8 cellular contexts compared by ENCODE assay signal in the genomic region with DNA sequence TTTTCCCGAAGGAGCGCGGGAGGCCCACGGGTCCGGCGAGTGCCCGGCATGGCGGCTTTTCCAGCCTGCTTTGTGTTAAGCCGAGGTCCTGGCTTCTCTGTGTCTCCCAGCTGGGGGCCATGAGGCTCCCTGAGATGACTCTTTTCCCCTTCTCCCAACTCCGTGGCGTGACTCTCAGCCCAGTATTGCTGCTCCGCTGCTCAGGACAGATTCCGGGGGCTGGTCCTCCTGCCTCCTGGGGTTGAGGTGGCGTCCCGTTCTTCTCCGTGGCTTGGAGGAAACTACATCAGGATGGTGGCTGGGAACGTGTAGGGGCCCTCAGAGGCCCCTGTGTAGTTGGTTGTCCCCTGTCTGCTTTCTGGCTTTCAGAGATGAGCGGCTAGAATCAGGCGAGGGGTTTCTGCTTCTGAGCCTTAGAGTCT. TPM values are rescaled to one million over a fixed set of nuclear protein-coding genes. Genes with fewer than 3 reads are reported as not detected.
DNase-seq lines count a peak whose midpoint lies in the region; ATAC-seq and TF ChIP-seq lines count a peak whose summit lies in the region.

No MANE protein-coding gene starts in this region.

- H3K36me3 ChIP-seq in brain microvascular endothelial cell (replicated peaks) (peaks cover 39% of the 10 kb centered on the region), mesenchymal stem cell (ENCODE audit: control insufficient read depth in 1 of 2, insufficient read depth in 2 of 2, low read depth in 1 of 2, low read length in 2 of 2) (peaks cover 65 to 79% of the 10 kb centered on the region in 2 experiments), uterus (no peaks in the 10 kb centered on the region)

- ATAC-seq in GM19467 (IDR thresholded peaks at IDR 0.05; ENCODE audit: unreplicated experiment): no peak

- H2BK5ac ChIP-seq in mesenchymal stem cell (ENCODE audit: low read depth, low read length, poor library complexity, severe bottlenecking): no peak overlapping the region

- in situ Hi-C loops in brain microvascular endothelial cell (cut with HindIII; ENCODE audit: low pct_ligation_motif_present, low sequenced_read_pairs): no loop called here

- peaks cover 54% of the 10 kb centered on the region for H3K79me1 ChIP-seq in mesenchymal stem cell (replicated peaks; ENCODE audit: low read length, poor library complexity, severe bottlenecking)

- H3K4me1 ChIP-seq in mesenchymal stem cell (ENCODE audit: control insufficient read depth, insufficient read depth, low read depth, low read length) (peaks cover 37% of the 10 kb centered on the region), uterus (peaks cover 0 to 28% of the 10 kb centered on the region in 2 donors)

- H3K27ac ChIP-seq in brain microvascular endothelial cell: no peak overlapping the region
- H3K27ac ChIP-seq in mesenchymal stem cell (ENCODE audit: low read length, poor library complexity, severe bottlenecking): no peak overlapping the region
- H3K27ac ChIP-seq in uterus: peak overlapping the region in 1 of 2 donors; percentile 60

- H3K9ac ChIP-seq in mesenchymal stem cell (ENCODE audit: low read length): peak overlapping the region; percentile 85

- H2AFZ ChIP-seq in mesenchymal stem cell (ENCODE audit: low read depth, low read length): no peak overlapping the region

- H2BK12ac ChIP-seq in mesenchymal stem cell (ENCODE audit: low read length in 2 of 2): no peak overlapping the region

- TF ChIP-seq POLR2A in uterus (IDR thresholded peaks at IDR 0.05): no peak

- H4K8ac ChIP-seq in mesenchymal stem cell (ENCODE audit: low read length): no peak overlapping the region

- H3K14ac ChIP-seq in mesenchymal stem cell (ENCODE audit: low read length in 2 of 2): no peak overlapping the region

- H3K18ac ChIP-seq in mesenchymal stem cell (ENCODE audit: low read depth in 1 of 2, low read length in 2 of 2): no peak overlapping the region

- intact Hi-C loops in uterus (cut with DNase I; ENCODE audit: low total_unique reads): no loop called here

- WGBS in mesenchymal stem cell: 34% methylated on average over 19 of the region's 19 CpGs

- no peak overlapping the region for H3K4ac ChIP-seq in mesenchymal stem cell (ENCODE audit: low read depth in 1 of 2, low read length in 2 of 2)

- no peak overlapping the region for H2BK120ac ChIP-seq in mesenchymal stem cell (ENCODE audit: low read depth, low read length)

- H4K91ac ChIP-seq in mesenchymal stem cell (ENCODE audit: low read length): no peak overlapping the region

- H3K23ac ChIP-seq in mesenchymal stem cell (ENCODE audit: low read length in 2 of 2): peak overlapping the region in 1 of 2 experiments; percentile 60

- peak overlapping the region; percentile 88 for H3K4me2 ChIP-seq in mesenchymal stem cell (ENCODE audit: low read length, poor library complexity, severe bottlenecking)

- TF ChIP-seq CTCF in brain microvascular endothelial cell (IDR thresholded peaks at IDR 0.05; ENCODE audit: low read depth, low read length, missing control alignments): no peak
- TF ChIP-seq CTCF in uterus (IDR thresholded peaks at IDR 0.05): no peak

- H2BK15ac ChIP-seq in mesenchymal stem cell (ENCODE audit: low read depth, poor library complexity, severe bottlenecking): no peak overlapping the region

- H3K4me3 ChIP-seq in brain microvascular endothelial cell (ENCODE audit: low read depth, low read length) (peak overlapping the region; percentile 77), mesenchymal stem cell (ENCODE audit: insufficient read depth in 1 of 2, low read depth in 1 of 2, low read length in 2 of 2) (peak overlapping the region; percentile 85 to 89), uterus (peak overlapping the region; percentile 48 to 98)

- H3K27me3 ChIP-seq in brain microvascular endothelial cell (replicated peaks) (no peaks in the 10 kb centered on the region), mesenchymal stem cell (ENCODE audit: control insufficient read depth in 1 of 2, insufficient read depth in 1 of 2, low read length in 2 of 2) (no peaks in the 10 kb centered on the region), uterus (no peaks in the 10 kb centered on the region)

- no peak overlapping the region for H2AK5ac ChIP-seq in mesenchymal stem cell (ENCODE audit: low read length, severe bottlenecking)

- H3K9me3 ChIP-seq in mesenchymal stem cell (ENCODE audit: control insufficient read depth, low read length) (no peaks in the 10 kb centered on the region), uterus (no peaks in the 10 kb centered on the region)

- peak; percentile 2 for DNase-seq in stimulated activated CD4-positive, alpha-beta T cell treated with anti-CD3 and anti-CD28 coated beads, Interleukin-15, amount 100 ng/mL, for 24 hours
- no peak for DNase-seq in stimulated activated CD4-positive, alpha-beta T cell treated with anti-CD3 and anti-CD28 coated beads, Interleukin-1b, Interleukin-23, amount 100 ng/mL, for 48 hours
- DNase-seq in brain microvascular endothelial cell: no peak
- no peak for DNase-seq in mesenchymal stem cell
- no peak for DNase-seq in uterus
- no peak for DNase-seq in NCI-H1694 (lab: John Stamatoyannopoulos, UW)
- DNase-seq in NOMO-1 (lab: John Stamatoyannopoulos, UW; ENCODE audit: unreplicated experiment in 2 of 2): no peak

RNA-seq across cellular contexts. Expression of gene GPS1, which starts 1.0 kb away (rescaled TPM):
- 63.6 TPM for polyA plus RNA-seq in mesenchymal stem cell (2013, experiment 1 of 2)
- 62.1 TPM for polyA plus RNA-seq in mesenchymal stem cell (2013, experiment 2 of 2)
- total RNA-seq in uterus: 100 to 1,000 TPM in 1 of 4 donors, 10 to 100 TPM in 3; 76.0 to 326 (median 85.6) TPM

RNA-seq across cellular contexts. Expression of gene RFNG, which starts 1.0 kb away (rescaled TPM):
- polyA plus RNA-seq in mesenchymal stem cell (2013, experiment 1 of 2): 31.3 TPM
- 31.7 TPM for polyA plus RNA-seq in mesenchymal stem cell (2013, experiment 2 of 2)
- 10 to 100 TPM; 11.8 to 33.7 (median 23.3) TPM for total RNA-seq in uterus

RNA-seq across cellular contexts. Expression of gene DUS1L, which starts 13.0 kb away (rescaled TPM):
- 23.0 TPM for polyA plus RNA-seq in mesenchymal stem cell (2013, experiment 1 of 2)
- polyA plus RNA-seq in mesenchymal stem cell (2013, experiment 2 of 2): 20.9 TPM
- total RNA-seq in uterus: 10 to 100 TPM; 30.2 to 70.6 (median 46.5) TPM

RNA-seq across cellular contexts. Expression of gene DCXR, which starts 15.2 kb away (rescaled TPM):
- 39.7 TPM for polyA plus RNA-seq in mesenchymal stem cell (2013, experiment 1 of 2)
- 43.5 TPM for polyA plus RNA-seq in mesenchymal stem cell (2013, experiment 2 of 2)
- total RNA-seq in uterus: 100 to 1,000 TPM in 1 of 4 donors, 10 to 100 TPM in 3; 23.8 to 125 (median 67.5) TPM

RNA-seq across cellular contexts. Expression of gene RAC3, which starts 21.2 kb away (rescaled TPM):
- 33.3 TPM for polyA plus RNA-seq in mesenchymal stem cell (2013, experiment 1 of 2)
- polyA plus RNA-seq in mesenchymal stem cell (2013, experiment 2 of 2): 31.4 TPM
- 1 to 10 TPM in 1 of 4 donors, under 1 TPM in 1, not detected in 2; 0.91 to 8.4 TPM for total RNA-seq in uterus
